Comparison of ENCODE assay signal across 16 cellular contexts in the genomic region with DNA sequence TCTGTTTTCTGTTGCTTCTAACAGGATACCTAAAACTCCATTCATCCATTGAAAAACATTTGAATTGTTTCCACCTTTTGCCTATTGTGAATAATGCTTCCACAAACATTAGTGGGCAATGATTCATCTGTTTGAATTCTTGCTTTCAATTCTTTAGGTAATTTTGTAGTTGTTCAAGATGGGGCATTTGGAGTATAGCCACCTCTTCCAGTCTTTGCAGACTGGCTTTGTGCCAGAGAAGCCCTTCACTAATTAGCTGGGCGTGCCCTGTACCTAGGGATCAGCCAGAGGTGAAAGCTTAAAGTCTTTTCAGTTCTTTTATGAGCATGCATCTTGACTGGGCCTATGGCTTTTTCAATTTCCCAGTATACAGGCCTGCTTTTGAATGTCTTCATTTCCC. TPM values are rescaled to one million over a fixed set of nuclear protein-coding genes. Genes with fewer than 3 reads are reported as not detected.
DNase-seq lines count a peak whose midpoint lies in the region; ATAC-seq, FAIRE-seq and TF ChIP-seq lines count a peak whose summit lies in the region.
"Had no signal": no experiment of that assay in that cellular context is flagged by ENCODE, and none has a peak within 500 bp of the region (broad histone marks: within the 10 kb centered on the region; RNA-seq: fewer than 3 reads in every experiment).

No MANE protein-coding gene starts in this region.

- H3K36me3 ChIP-seq in bronchial epithelial cell (ENCODE audit: control insufficient read depth, insufficient read depth, low read length) (no peaks in the 10 kb centered on the region), muscle layer of colon (ENCODE audit: insufficient read depth, low read length) (no peaks in the 10 kb centered on the region)

- TF ChIP-seq RAD21 in Ishikawa (IDR thresholded peaks at IDR 0.05; ENCODE audit: low read depth), result no peak

- no peak overlapping the region for H3K27ac Mint-ChIP-seq in CD4-positive, alpha-beta T cell
- H3K27ac Mint-ChIP-seq: stimulated activated naive CD8-positive, alpha-beta T cell treated with anti-CD3 and anti-CD28 coated beads, Interleukin-15, Interleukin-2, amounts not matched to agents 100 ng/mL and 50 ng/mL, for 24 hours had no signal

- H3K4me1 ChIP-seq in muscle layer of colon (ENCODE audit: insufficient read depth, low read length), result peaks cover 59% of the 10 kb centered on the region

- CTCF ChIA-PET in GM10248 (lab: Yijun Ruan, JAX), result interaction anchor here (1.4 kb wide), 1 partner anchor 472 kb away, joined by 5 read pairs; no protein-coding TSS in a partner anchor
- CTCF ChIA-PET in CD4-positive, alpha-beta T cell (lab: Charles Lee), result no interaction called here

- no peak overlapping the region for H3K4me3 ChIP-seq in bronchial epithelial cell (ENCODE audit: low read depth, low read length)
- no peak overlapping the region for H3K4me3 ChIP-seq in muscle layer of colon (ENCODE audit: low read depth in 1 of 2, low read length in 2 of 2)
- H3K4me3 ChIP-seq: psoas muscle had no signal

- FAIRE-seq in bronchial epithelial cell (lab: Jason Lieb, UNC), result no peak

- H3K9ac ChIP-seq in muscle layer of colon (ENCODE audit: low read length), result no peak overlapping the region

- no peaks in the 10 kb centered on the region for H3K9me3 ChIP-seq in muscle layer of colon (ENCODE audit: low read length)
- H3K9me3 ChIP-seq in CD4-positive, alpha-beta T cell (ENCODE audit: control insufficient read depth, low read length), result no peaks in the 10 kb centered on the region
- H3K9me3 ChIP-seq: psoas muscle had no signal

- no peaks in the 10 kb centered on the region for H3K4me1 Mint-ChIP-seq in CD4-positive, alpha-beta T cell (ENCODE audit: low read depth)

- no peaks in the 10 kb centered on the region for H3K9me3 Mint-ChIP-seq in CD4-positive, alpha-beta T cell
- H3K9me3 Mint-ChIP-seq: stimulated activated naive CD8-positive, alpha-beta T cell treated with anti-CD3 and anti-CD28 coated beads, Interleukin-15, Interleukin-2, amounts not matched to agents 100 ng/mL and 50 ng/mL, for 24 hours had no signal

- H3K27ac ChIP-seq in muscle layer of colon (ENCODE audit: low read depth, low read length), result peak overlapping the region; percentile 57
- H3K27ac ChIP-seq in CD4-positive, alpha-beta T cell (ENCODE audit: low read depth, low read length), result no peak overlapping the region
- H3K27ac ChIP-seq: psoas muscle had no signal

- peaks cover 5% of the 10 kb centered on the region for H3K27me3 Mint-ChIP-seq in CD4-positive, alpha-beta T cell

- POLR2A ChIA-PET in GM10248 (lab: Yijun Ruan, JAX), result no interaction called here
- POLR2A ChIA-PET in CD4-positive, alpha-beta T cell (lab: Charles Lee), result no interaction called here

- H3K36me3 Mint-ChIP-seq in CD4-positive, alpha-beta T cell (ENCODE audit: low read depth), result no peaks in the 10 kb centered on the region

- DNase-seq in DMS79 treated with DMSO at 0.1 percent for 48 hours (lab: John Stamatoyannopoulos, UW) (peak; percentile 91), bronchial epithelial cell (ENCODE audit: low read depth) (peak; percentile 93), GM10248 (ENCODE audit: extremely low spot score) (no peak), cerebellum (ENCODE audit: low spot score) (no peak)
- DNase-seq in CD4-positive, alpha-beta T cell, result no peak
- DNase-seq in activated CD4-positive, alpha-beta T cell treated with anti-CD3 and anti-CD28 coated beads for 4 hours, result no peak
- DNase-seq: activated CD8-positive, alpha-beta memory T cell treated with anti-CD3 and anti-CD28 coated beads, Interleukin-2, amount 50 U/mL, for 48 hours; amniotic stem cell; effector CD8-positive, alpha-beta T cell; midbrain; MM.1S; psoas muscle; stimulated activated CD4-positive, alpha-beta T cell treated with anti-CD3 and anti-CD28 coated beads, Interleukin-4, amount 100 ng/mL, for 24 hours had no signal

- H3K27me3 ChIP-seq in bronchial epithelial cell (ENCODE audit: control insufficient read depth, insufficient read depth, low read length) (no peaks in the 10 kb centered on the region), muscle layer of colon (ENCODE audit: control insufficient read depth in 1 of 2, insufficient read depth in 2 of 2, low read length in 2 of 2) (no peaks in the 10 kb centered on the region)
- H3K27me3 ChIP-seq in CD4-positive, alpha-beta T cell (ENCODE audit: control insufficient read depth, insufficient read depth, low read length), result no peaks in the 10 kb centered on the region

- no peak for TF ChIP-seq CTCF in bronchial epithelial cell (IDR thresholded peaks at IDR 0.05; ENCODE audit: insufficient read depth, low read length, severe bottlenecking)
- TF ChIP-seq CTCF in GM10248 (IDR thresholded peaks at IDR 0.05; ENCODE audit: control extremely low read depth, extremely low read depth, low read depth, missing control alignments), result no peak
- TF ChIP-seq CTCF in CD4-positive, alpha-beta T cell (IDR thresholded peaks at IDR 0.05), result no peak

- no peak for ATAC-seq in CD4-positive, alpha-beta T cell (ENCODE audit: poor library complexity)
- ATAC-seq: psoas muscle had no signal

- no peak for TF ChIP-seq EP300 in Ishikawa (IDR thresholded peaks at IDR 0.05; ENCODE audit: borderline replicate concordance)

- no peak overlapping the region for H3K4me3 Mint-ChIP-seq in CD4-positive, alpha-beta T cell
- H3K4me3 Mint-ChIP-seq: stimulated activated naive CD8-positive, alpha-beta T cell treated with anti-CD3 and anti-CD28 coated beads, Interleukin-15, Interleukin-2, amounts not matched to agents 100 ng/mL and 50 ng/mL, for 24 hours had no signal

- intact Hi-C loops in CD4-positive, alpha-beta T cell (cut with DNase I, micrococcal nuclease), result no loop called here

TF ChIP-seq in Ishikawa, 13 proteins besides CTCF, POLR2A, EP300 and RAD21:
- TF ChIP-seq NFIC (IDR thresholded peaks at IDR 0.05), result peak; percentile 75
- TF ChIP-seq, protein P1, sequence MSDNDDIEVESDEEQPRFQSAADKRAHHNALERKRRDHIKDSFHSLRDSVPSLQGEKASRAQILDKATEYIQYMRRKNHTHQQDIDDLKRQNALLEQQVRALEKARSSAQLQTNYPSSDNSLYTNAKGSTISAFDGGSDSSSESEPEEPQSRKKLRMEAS (IDR thresholded peaks at IDR 0.05), result no peak
- TF ChIP-seq TEAD4 (IDR thresholded peaks at IDR 0.05), result peak; percentile 39; the same call in 1 of the 2 replicates

RNA-seq across cellular contexts. Expression of a gene that starts 10.9 kb away (rescaled TPM):
- not detected in 2 replicates for total RNA-seq in bronchial epithelial cell
- total RNA-seq in CD4-positive, alpha-beta T cell, result not detected
- total RNA-seq in cerebellum, result 0.27 TPM
- total RNA-seq: psoas muscle had no signal

Comparison
In these comparisons a context has a peak if more than half of its experiments do, and no peak if none do; other contexts are left out.
1. DNase-seq: peak in DMS79 treated with DMSO at 0.1 percent for 48 hours (single experiment) and bronchial epithelial cell (single experiment); none in GM10248 (single experiment), CD4-positive, alpha-beta T cell (0 of 10), activated CD4-positive, alpha-beta T cell treated with anti-CD3 and anti-CD28 coated beads for 4 hours (0 of 2) and cerebellum (single experiment).